Comparison of ENCODE assay signal across 14 cellular contexts in the genomic region with DNA sequence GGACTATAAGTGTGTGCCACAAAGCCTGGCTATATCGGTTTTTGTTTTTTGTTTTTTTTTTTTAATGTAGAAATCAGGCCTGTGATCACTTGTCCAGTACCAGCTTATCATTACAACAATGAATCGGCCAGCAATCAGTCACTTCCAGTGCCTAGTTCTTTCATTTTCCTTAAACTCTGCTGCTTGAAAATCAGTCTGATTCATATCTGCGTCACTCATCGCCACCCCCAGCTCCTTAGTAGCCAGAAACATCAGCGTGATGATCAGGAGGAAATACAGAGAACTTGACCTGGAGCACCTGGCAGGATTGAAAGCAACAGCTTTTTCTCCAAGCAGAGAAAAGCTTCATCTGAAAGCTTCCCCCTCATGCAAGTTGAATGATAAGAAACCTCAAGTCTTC.
DNase-seq lines count a peak whose midpoint lies in the region; ATAC-seq and TF ChIP-seq lines count a peak whose summit lies in the region.
"Had no signal": no experiment of that assay in that cellular context is flagged by ENCODE, and none has a peak within 500 bp of the region (broad histone marks: within the 10 kb centered on the region; RNA-seq: fewer than 3 reads in every experiment).

No MANE protein-coding gene starts in this region.

- in situ Hi-C loops in astrocyte of the spinal cord (cut with HindIII; ENCODE audit: low sequenced_read_pairs): no loop called here

- peaks cover 31% of the 10 kb centered on the region for H3K4me1 ChIP-seq in upper lobe of right lung

- intact Hi-C loops in upper lobe of right lung (cut with DNase I): no loop called here
- intact Hi-C loops in sciatic nerve (cut with DNase I): no loop called here

- no peaks in the 10 kb centered on the region for H3K27me3 ChIP-seq in upper lobe of right lung

- H3K27ac ChIP-seq in upper lobe of right lung: peak overlapping the region; percentile 58
- H3K27ac ChIP-seq: SK-N-MC had no signal

- ATAC-seq in upper lobe of right lung: no peak
- ATAC-seq in sciatic nerve: no peak
- ATAC-seq: activated naive CD8-positive, alpha-beta T cell treated with anti-CD3 and anti-CD28 coated beads, Interleukin-2, amount 50 U/mL, for 24 hours had no signal

- TF ChIP-seq CTCF in astrocyte of the spinal cord (IDR thresholded peaks at IDR 0.05; ENCODE audit: low read depth, low read length): no peak
- TF ChIP-seq CTCF in upper lobe of right lung (IDR thresholded peaks at IDR 0.05): no peak

- no peaks in the 10 kb centered on the region for H3K9me3 ChIP-seq in upper lobe of right lung
- H3K9me3 ChIP-seq: mucosa of descending colon had no signal

- peaks cover 40% of the 10 kb centered on the region for H3K36me3 ChIP-seq in upper lobe of right lung

- DNase-seq in HT1080 (ENCODE audit: low read depth) (peak; percentile 89), astrocyte of the spinal cord (ENCODE audit: low read depth, low spot score) (peak; percentile 77), iris pigment epithelial cell (ENCODE audit: low read depth) (peak; percentile 91), upper lobe of right lung (no peak), NCI-H1417 treated with DMSO at 0.1 percent for 48 hours (lab: John Stamatoyannopoulos, UW) (no peak), OCI-M2 (lab: John Stamatoyannopoulos, UW; ENCODE audit: unreplicated experiment) (no peak), sciatic nerve (ENCODE audit: low spot score) (no peak)
- DNase-seq: activated naive CD8-positive, alpha-beta T cell treated with anti-CD3 and anti-CD28 coated beads, Interleukin-2, amount 50 U/mL, for 24 hours; CD8-positive, alpha-beta memory T cell; mucosa of descending colon; NCI-H187; NCI-H82; retina had no signal

- H3K4me3 ChIP-seq in astrocyte of the spinal cord (ENCODE audit: low read depth, low read length): no peak overlapping the region
- no peak overlapping the region for H3K4me3 ChIP-seq in upper lobe of right lung
- H3K4me3 ChIP-seq: mucosa of descending colon, SK-N-MC had no signal

Comparison
In these comparisons a context has a peak if more than half of its experiments do, and no peak if none do; other contexts are left out.
1. DNase-seq: peak in HT1080 (single experiment), astrocyte of the spinal cord (single experiment) and iris pigment epithelial cell (single experiment); none in upper lobe of right lung (single experiment), NCI-H1417 treated with DMSO at 0.1 percent for 48 hours (single experiment), OCI-M2 (single experiment) and sciatic nerve (single experiment).